In genomic region chr1:211695135-211695816, GRCh38 we compare ENCODE assay signal across 9 cellular contexts. TPM values are rescaled to one million over a fixed set of nuclear protein-coding genes. Genes with fewer than 3 reads are reported as not detected.
A peak's percentile ranks its signal among the peaks of the same experiment; 100 is the strongest.
DNase-seq lines count a peak whose midpoint lies in the region; ATAC-seq and TF ChIP-seq lines count a peak whose summit lies in the region.
"Had no signal": no experiment of that assay in that cellular context is flagged by ENCODE, and none has a peak within 500 bp of the region (broad histone marks: within the 10 kb centered on the region; RNA-seq: fewer than 3 reads in every experiment).

No MANE protein-coding gene starts in this region.

- H3K27me3 ChIP-seq in CD4-positive, alpha-beta memory T cell (ENCODE audit: insufficient read depth, low read length), result no peaks in the 10 kb centered on the region
- H3K27me3 ChIP-seq: neutrophil had no signal

- POLR2A ChIA-PET in CD4-positive, alpha-beta memory T cell (lab: Charles Lee; ENCODE audit: partially characterized antibody), result no interaction called here
- POLR2A ChIA-PET in T-cell (lab: Charles Lee), result no interaction called here
- POLR2A ChIA-PET in MCF 10A (lab: Yijun Ruan, JAX), result interaction anchor here (0.5 to 0.7 kb wide), 3 partner anchors 49 to 117 kb away, joined by 3 to 4 read pairs (median 3); partner anchors contain the start of gene SLC30A1

- peaks cover 0 to 3% of the 10 kb centered on the region in 2 donors for H3K36me3 Mint-ChIP-seq in CD4-positive, alpha-beta memory T cell
- H3K36me3 Mint-ChIP-seq in T-cell (no peaks in the 10 kb centered on the region), type B pancreatic cell (no peaks in the 10 kb centered on the region), MCF 10A (ENCODE audit: insufficient read depth, unreplicated experiment) (no peaks in the 10 kb centered on the region)

- H3K27me3 Mint-ChIP-seq in CD4-positive, alpha-beta memory T cell, result no peaks in the 10 kb centered on the region
- no peaks in the 10 kb centered on the region for H3K27me3 Mint-ChIP-seq in T-cell
- H3K27me3 Mint-ChIP-seq in type B pancreatic cell, result peaks cover 9% of the 10 kb centered on the region
- no peaks in the 10 kb centered on the region for H3K27me3 Mint-ChIP-seq in MCF 10A (ENCODE audit: insufficient read depth, unreplicated experiment)

- H3K27ac Mint-ChIP-seq in CD4-positive, alpha-beta memory T cell, result peak overlapping the region in 4 of 7 donors; percentile 29 to 80 (median 66)
- peak overlapping the region; percentile 63 to 83 for H3K27ac Mint-ChIP-seq in T-cell
- H3K27ac Mint-ChIP-seq in type B pancreatic cell, result no peak overlapping the region
- H3K27ac Mint-ChIP-seq in MCF 10A (ENCODE audit: low read depth, unreplicated experiment), result no peak overlapping the region

- no peak for DNase-seq in CD4-positive, alpha-beta memory T cell
- DNase-seq in T-cell (peak in 1 of 34 experiments; percentile 8), NCI-H526 (lab: John Stamatoyannopoulos, UW) (no peak), type B pancreatic cell (ENCODE audit: extremely low spot score, unreplicated experiment) (no peak), MCF 10A (ENCODE audit: unreplicated experiment) (no peak), NCI-H2107 (lab: John Stamatoyannopoulos, UW) (no peak)

- peaks cover 21% of the 10 kb centered on the region for H3K4me1 ChIP-seq in CD4-positive, alpha-beta memory T cell (ENCODE audit: insufficient read depth, low read length)

- peaks cover 0 to 4% (median 0%) of the 10 kb centered on the region in 8 donors for H3K9me3 Mint-ChIP-seq in CD4-positive, alpha-beta memory T cell
- H3K9me3 Mint-ChIP-seq in T-cell (no peaks in the 10 kb centered on the region), type B pancreatic cell (no peaks in the 10 kb centered on the region), MCF 10A (ENCODE audit: unreplicated experiment) (no peaks in the 10 kb centered on the region)

- TF ChIP-seq CTCF in type B pancreatic cell (conservative IDR thresholded peaks at IDR 0.05) (no peak), MCF 10A (IDR thresholded peaks at IDR 0.05; ENCODE audit: unreplicated experiment) (no peak)

- ATAC-seq in GM19324 (IDR thresholded peaks at IDR 0.05; ENCODE audit: low FRiP score, unreplicated experiment) (peak; percentile 43), HG03045 (IDR thresholded peaks at IDR 0.05; ENCODE audit: unreplicated experiment) (peak; percentile 50), T-cell (replicated peaks in 1 of 4) (peak in 3 of 4 experiments; percentile 28 to 42 (median 30))

- no peaks in the 10 kb centered on the region for H3K9me3 ChIP-seq in CD4-positive, alpha-beta memory T cell (ENCODE audit: control insufficient read depth in 1 of 2, low read length in 2 of 2)
- H3K9me3 ChIP-seq: neutrophil had no signal

- intact Hi-C loops in CD4-positive, alpha-beta memory T cell (cut with micrococcal nuclease), result loop anchor here (5.0 to 10.0 kb wide), 2 partner anchors 50 to 762 kb away; no protein-coding TSS in a partner anchor
- intact Hi-C loops in MCF 10A (cut with micrococcal nuclease), result loop anchor here (5.0 kb wide), 1 partner anchor 762 kb away; no protein-coding TSS in a partner anchor

- CTCF ChIA-PET in CD4-positive, alpha-beta memory T cell (lab: Charles Lee; ENCODE audit: partially characterized antibody), result interaction anchor here (1.1 to 3.9 kb wide), 6 partner anchors 14 to 761 kb away, joined by 4 to 36 read pairs (median 6); no protein-coding TSS in a partner anchor
- CTCF ChIA-PET in T-cell (lab: Charles Lee) (interaction anchor here (0.5 to 2.1 kb wide), 3 partner anchors 14 to 129 kb away, joined by 3 to 13 read pairs (median 3); no protein-coding TSS in a partner anchor), MCF 10A (lab: Yijun Ruan, JAX) (interaction anchor here (0.5 to 6.2 kb wide), 15 partner anchors 15 to 761 kb away, joined by 3 to 116 read pairs (median 4); partner anchors contain the start of genes DTL and INTS7)

- H3K4me3 ChIP-seq in CD4-positive, alpha-beta memory T cell (ENCODE audit: low read length in 2 of 2), result no peak overlapping the region

- no TSS peak for BruUV-seq in MCF 10A (replicated peaks; lab: Mats Ljungman, UMichigan)

- H3K36me3 ChIP-seq in CD4-positive, alpha-beta memory T cell (ENCODE audit: insufficient read depth, low read length), result no peaks in the 10 kb centered on the region
- H3K36me3 ChIP-seq: neutrophil had no signal

- no peak overlapping the region for H3K27ac ChIP-seq in CD4-positive, alpha-beta memory T cell (ENCODE audit: low read depth, low read length)
- H3K27ac ChIP-seq: neutrophil had no signal

- peaks cover 8 to 26% (median 19%) of the 10 kb centered on the region in 4 donors for H3K4me1 Mint-ChIP-seq in CD4-positive, alpha-beta memory T cell
- H3K4me1 Mint-ChIP-seq in T-cell (peaks cover 19 to 50% (median 20%) of the 10 kb centered on the region in 3 donors), type B pancreatic cell (ENCODE audit: unreplicated experiment) (no peaks in the 10 kb centered on the region), MCF 10A (ENCODE audit: insufficient read depth, unreplicated experiment) (no peaks in the 10 kb centered on the region)

- H3K4me3 Mint-ChIP-seq in CD4-positive, alpha-beta memory T cell, result peak overlapping the region in 3 of 8 donors; percentile 31 to 46 (median 32)
- H3K4me3 Mint-ChIP-seq in T-cell, result peak overlapping the region in 1 of 3 donors; percentile 13
- no peak overlapping the region for H3K4me3 Mint-ChIP-seq in type B pancreatic cell
- H3K4me3 Mint-ChIP-seq in MCF 10A (ENCODE audit: unreplicated experiment), result no peak overlapping the region

RNA-seq across cellular contexts. Expression of gene NEK2, which starts 19.9 kb away (rescaled TPM):
- total RNA-seq in CD4-positive, alpha-beta memory T cell, result not detected
- not detected for polyA plus RNA-seq in CD4-positive, alpha-beta memory T cell
- under 1 TPM; 0.16 to 0.63 (median 0.37) TPM for total RNA-seq in T-cell
- 15.2 and 23.4 TPM in 2 replicates for total RNA-seq in type B pancreatic cell (ENCODE audit: low replicate concordance)
- 33.4 and 44.5 TPM in 2 replicates for total RNA-seq in MCF 10A (2022)

Comparison
In these comparisons a context has a peak if more than half of its experiments do, and no peak if none do; other contexts are left out.
1. H3K27ac Mint-ChIP-seq: peak in CD4-positive, alpha-beta memory T cell (4 of 7) and T-cell (2 of 2); none in type B pancreatic cell (single experiment) and MCF 10A (single experiment).
2. Peak in every context shown above with its lines, with median percentiles within 50 percentile points of each other: ATAC-seq.